In genomic region chr5:155015239-155015638, GRCh38 we compare ENCODE assay signal across 25 cellular contexts. TPM values are rescaled to one million over a fixed set of nuclear protein-coding genes. Genes with fewer than 3 reads are reported as not detected.
"Had no signal": no experiment of that assay in that cellular context is flagged by ENCODE, and none has a peak within 500 bp of the region (broad histone marks: within the 10 kb centered on the region; RNA-seq: fewer than 3 reads in every experiment).

No MANE protein-coding gene starts in this region.

- H3K4me1 ChIP-seq: adrenal gland, body of pancreas, breast epithelium had no signal

- H3K27me3 ChIP-seq: adrenal gland, body of pancreas, breast epithelium had no signal

- ATAC-seq: activated CD4-positive, CD25-positive, alpha-beta regulatory T cell treated with anti-CD3 and anti-CD28 coated beads, Interleukin-2, amount 50 U/mL, for 24 hours; body of pancreas; WTC11 had no signal

- H3K27ac ChIP-seq: adrenal gland, body of pancreas, breast epithelium, coronary artery had no signal

- H3K4me3 ChIP-seq: adrenal gland, body of pancreas, breast epithelium, coronary artery, MG63 had no signal

- DNase-seq: activated CD4-positive, alpha-beta memory T cell treated with anti-CD3 and anti-CD28 coated beads, Interleukin-2, amount 10 ng/mL, durations not matched to agents 7 days and 5 days; activated CD4-positive, alpha-beta T cell treated with anti-CD3 and anti-CD28 coated beads for 4 hours; activated gamma-delta T cell treated with Interleukin-2 at 50 U/mL for 16 hours; activated naive CD4-positive, alpha-beta T cell treated with anti-CD3 and anti-CD28 coated beads for 36 hours; activated T-cell treated with anti-CD3 and anti-CD28 coated beads, Interleukin-2, amount 50 U/mL, for 24 hours; adrenal gland; body of pancreas; Kasumi-1; MG63; NCI-H1048; NCI-H1105 treated with DMSO at 0.1 percent for 48 hours; NCI-H1436; NCI-H1694; NCI-H2029; NCI-H510A; NCI-H526; NCI-H748 treated with DMSO at 0.1 percent for 48 hours; Right ventricle myocardium superior; SW 1271; T-helper 9 cell had no signal

- FAIRE-seq: astrocyte had no signal

- H3K9me3 ChIP-seq: adrenal gland, body of pancreas, MG63 had no signal

- H3K36me3 ChIP-seq: adrenal gland, breast epithelium, MG63 had no signal

RNA-seq across cellular contexts. Expression of gene KIF4B, which starts 1.7 kb away (rescaled TPM):
- total RNA-seq: activated CD4-positive, alpha-beta memory T cell treated with anti-CD3 and anti-CD28 coated beads, Interleukin-2, amount 10 ng/mL, durations not matched to agents 7 days and 5 days; astrocyte; breast epithelium; Right ventricle myocardium superior had no signal
- polyA plus RNA-seq: adrenal gland had no signal
